Comparison of ENCODE assay signal across 24 cellular contexts in the genomic region with DNA sequence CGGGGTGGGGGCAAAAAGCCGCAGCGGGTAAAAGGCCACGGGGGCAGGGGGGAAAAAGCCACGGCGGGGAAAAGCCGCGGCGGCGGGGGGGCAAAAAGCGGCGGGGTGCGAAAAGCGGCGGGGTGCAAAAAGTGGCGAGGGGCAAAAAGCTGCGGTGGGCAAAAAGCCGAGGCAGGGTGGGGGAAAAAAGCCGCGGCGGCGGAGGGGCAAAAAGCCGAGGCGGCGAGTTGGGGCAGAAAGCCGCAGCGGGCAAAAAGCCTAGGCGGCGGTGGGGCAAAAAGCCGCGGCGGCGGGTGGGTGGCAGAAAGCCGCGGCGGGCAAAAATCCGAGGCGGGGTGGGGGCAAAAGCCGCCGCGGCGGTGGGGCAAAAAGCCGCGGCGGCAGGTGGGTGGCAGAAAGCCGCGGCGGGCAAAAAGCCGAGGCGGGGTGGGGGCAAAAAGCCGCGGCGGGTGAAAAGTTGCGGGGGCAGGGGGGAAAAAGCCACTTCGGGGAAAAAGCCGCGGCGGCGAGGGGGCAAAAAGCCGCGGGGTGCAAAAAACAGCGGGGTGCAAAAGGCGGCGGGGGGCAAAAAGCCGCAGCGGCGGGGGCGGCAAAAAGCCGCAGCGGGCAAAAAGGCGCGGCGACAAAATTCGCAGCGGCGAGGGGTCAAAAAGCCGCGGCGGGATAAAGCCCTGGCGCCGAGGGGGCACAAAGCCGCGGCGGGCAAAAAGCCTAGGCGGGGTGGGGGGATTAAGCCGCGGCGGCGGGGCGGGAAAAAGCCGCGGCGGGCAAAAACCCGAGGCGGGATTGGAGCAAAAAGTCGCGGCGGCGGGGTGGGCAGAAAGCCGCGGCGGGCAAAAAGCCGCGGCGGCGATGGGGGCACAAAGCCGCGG.
"Had no signal": no experiment of that assay in that cellular context is flagged by ENCODE, and none has a peak within 500 bp of the region (broad histone marks: within the 10 kb centered on the region; RNA-seq: fewer than 3 reads in every experiment).

No MANE protein-coding gene starts in this region.

- H3K36me3 ChIP-seq: SJCRH30, WERI-Rb-1 had no signal

- H3K4me1 Mint-ChIP-seq: activated CD4-positive, alpha-beta T cell treated with anti-CD3 and anti-CD28 coated beads for 36 hours; brain had no signal

- H3K9me3 ChIP-seq: SJCRH30, SK-N-SH had no signal

- H3K27ac Mint-ChIP-seq: activated CD4-positive, alpha-beta T cell treated with anti-CD3 and anti-CD28 coated beads for 36 hours; activated CD8-positive, alpha-beta T cell treated with anti-CD3 and anti-CD28 coated beads for 36 hours; activated naive CD4-positive, alpha-beta T cell treated with anti-CD3 and anti-CD28 coated beads for 36 hours; activated naive CD8-positive, alpha-beta T cell; activated T-helper 1 cell treated with anti-CD3 and anti-CD28 coated beads, Interleukin-12 subunit alpha, Interleukin-12 subunit beta, Interleukin-2, Interleukin-4 antibody, amounts not matched to agents 30 ng/mL and 10 ng/mL and 1 ng/mL, durations not matched to agents 14 hours and 24 hours and 36 hours; brain had no signal

- H3K4me3 Mint-ChIP-seq: activated CD4-positive, alpha-beta T cell treated with anti-CD3 and anti-CD28 coated beads for 36 hours; activated CD8-positive, alpha-beta T cell treated with anti-CD3 and anti-CD28 coated beads for 36 hours; activated naive CD4-positive, alpha-beta T cell treated with anti-CD3 and anti-CD28 coated beads for 36 hours; activated naive CD8-positive, alpha-beta T cell; activated T-helper 1 cell treated with anti-CD3 and anti-CD28 coated beads, Interleukin-12 subunit alpha, Interleukin-12 subunit beta, Interleukin-2, Interleukin-4 antibody, amounts not matched to agents 30 ng/mL and 10 ng/mL and 1 ng/mL, durations not matched to agents 14 hours and 24 hours and 36 hours; brain had no signal

- H3K4me1 ChIP-seq: SJCRH30 had no signal

- DNase-seq: activated CD4-positive, alpha-beta T cell treated with anti-CD3 and anti-CD28 coated beads for 36 hours; activated CD4-positive, alpha-beta T cell treated with anti-CD3 and anti-CD28 coated beads, Interleukin-2, amount 50 U/mL, for 1 hour; activated CD8-positive, alpha-beta memory T cell treated with anti-CD3 and anti-CD28 coated beads, Interleukin-2, amount 50 U/mL, for 4 hours; activated CD8-positive, alpha-beta T cell treated with anti-CD3 and anti-CD28 coated beads for 36 hours; activated effector memory CD4-positive, alpha-beta T cell treated with Interleukin-2 at 50 U/mL for 16 hours; activated naive CD4-positive, alpha-beta T cell treated with anti-CD3 and anti-CD28 coated beads for 36 hours; NCI-H1105; NCI-H1436; NCI-H187; NCI-H2081; NCI-H510A treated with DMSO at 0.1 percent for 48 hours; NCI-H69; NK-92 treated with Interleukin-12 subunit alpha and Interleukin-12 subunit beta, amount 100 ng/mL, for 24 hours; OCI-M1; Right ventricle myocardium superior; RPMI8226; SJCRH30; SK-N-SH; T-helper 1 cell; WERI-Rb-1 had no signal

- H3K27ac ChIP-seq: KMS-11, SJCRH30, WERI-Rb-1 had no signal

- H3K4me3 ChIP-seq: SJCRH30 had no signal

- H3K27me3 Mint-ChIP-seq: activated CD8-positive, alpha-beta T cell treated with anti-CD3 and anti-CD28 coated beads for 36 hours; activated naive CD8-positive, alpha-beta T cell; brain had no signal

- H3K27me3 ChIP-seq: SJCRH30 had no signal
